In the genomic region with DNA sequence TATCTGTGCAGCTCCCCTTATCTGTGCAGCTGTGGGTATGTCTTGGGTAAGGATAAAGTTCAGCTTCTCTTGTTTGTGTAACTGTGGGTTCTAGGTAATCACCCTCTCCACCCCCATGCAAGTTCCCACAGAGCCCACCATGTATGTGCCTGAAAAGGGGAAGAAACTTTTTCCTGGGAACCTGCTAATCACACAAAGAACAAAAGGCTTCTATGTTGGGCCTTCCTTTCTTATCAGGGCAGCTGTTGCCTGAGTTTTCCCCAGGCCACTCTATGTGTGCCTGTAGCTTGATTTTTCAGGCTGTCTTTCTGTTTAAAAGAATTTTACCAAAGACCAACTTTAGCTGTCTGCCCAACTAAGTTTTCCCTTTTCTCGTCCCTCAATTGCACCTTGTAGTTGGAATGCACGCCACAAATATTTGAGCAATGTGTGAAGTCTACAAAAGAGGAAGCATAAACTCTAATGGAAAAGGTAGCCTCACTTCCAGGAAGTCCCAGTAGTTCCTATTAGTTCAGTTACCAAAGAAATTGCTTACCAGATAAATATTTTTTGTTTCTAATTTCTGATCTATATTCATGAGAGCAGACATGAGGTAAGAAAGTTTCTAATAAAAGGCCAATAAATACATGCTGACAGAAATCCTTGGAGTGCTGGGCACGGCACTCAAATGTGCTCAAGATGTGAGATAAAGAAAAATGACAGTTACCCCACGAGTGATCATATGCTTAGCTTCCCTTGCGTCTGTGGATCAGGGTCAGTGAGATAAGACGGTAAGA, we compare ENCODE assay signal across 1 cellular context.
TF ChIP-seq lines count a peak whose summit lies in the region.

No MANE protein-coding gene starts in this region.

TF ChIP-seq in HepG2, 621 proteins besides CTCF, POLR2A, EP300 and RAD21 (continued from another document and continues in another):
- no peak for TF ChIP-seq ZFP82 (CRISPR knock-in tag; IDR thresholded peaks at IDR 0.05; ENCODE audit: borderline replicate concordance)
- TF ChIP-seq ZNF772 (CRISPR knock-in tag; IDR thresholded peaks at IDR 0.05), result no peak
- no peak for TF ChIP-seq ZNF256 (CRISPR knock-in tag; conservative IDR thresholded peaks at IDR 0.05)
- no peak for TF ChIP-seq NKX3-1 (CRISPR knock-in tag; IDR thresholded peaks at IDR 0.05)
- no peak for TF ChIP-seq ZNF709 (CRISPR knock-in tag; IDR thresholded peaks at IDR 0.05)
- no peak for TF ChIP-seq SOX6 (IDR thresholded peaks at IDR 0.05)
- peak; percentile 61 for TF ChIP-seq SOX6 (CRISPR knock-in tag; IDR thresholded peaks at IDR 0.05)
- no peak for TF ChIP-seq FOXA1 (IDR thresholded peaks at IDR 0.05)
- peak; percentile 26; the same call in 1 of the 2 replicates for TF ChIP-seq FOXA1 (CRISPR knock-in tag; IDR thresholded peaks at IDR 0.05)
- TF ChIP-seq ZNF33A (CRISPR knock-in tag; IDR thresholded peaks at IDR 0.05; ENCODE audit: borderline replicate concordance), result no peak
- peak; percentile 47 for TF ChIP-seq GATAD2A (CRISPR knock-in tag; IDR thresholded peaks at IDR 0.05)
- no peak for TF ChIP-seq ZNF260 (CRISPR knock-in tag; IDR thresholded peaks at IDR 0.05; ENCODE audit: borderline replicate concordance, low read depth)
- peak; percentile 42 for TF ChIP-seq ASH2L (IDR thresholded peaks at IDR 0.05; ENCODE audit: insufficient read length, low read depth, low read length)
- TF ChIP-seq ZNF432 (CRISPR knock-in tag; IDR thresholded peaks at IDR 0.05; ENCODE audit: borderline replicate concordance), result no peak
- TF ChIP-seq, protein P1, sequence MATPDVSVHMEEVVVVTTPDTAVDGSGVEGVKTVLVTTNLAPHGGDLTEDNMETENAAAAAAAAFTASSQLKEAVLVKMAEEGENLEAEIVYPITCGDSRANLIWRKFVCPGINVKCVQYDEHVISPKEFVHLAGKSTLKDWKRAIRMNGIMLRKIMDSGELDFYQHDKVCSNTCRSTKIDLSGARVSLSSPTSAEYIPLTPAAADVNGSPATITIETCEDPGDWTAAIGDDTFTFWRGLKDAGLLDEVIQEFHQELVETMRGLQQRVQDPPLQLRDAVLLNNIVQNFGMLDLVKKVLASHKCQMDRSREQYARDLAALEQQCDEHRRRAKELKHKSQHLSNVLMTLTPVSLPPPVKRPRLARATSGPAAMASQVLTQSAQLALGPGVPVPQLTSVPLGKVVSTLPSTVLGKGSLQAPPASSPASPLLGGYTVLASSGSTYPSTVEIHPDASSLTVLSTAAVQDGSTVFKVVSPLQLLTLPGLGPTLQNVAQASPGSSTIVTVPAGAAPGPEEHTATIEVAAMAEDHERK (CRISPR knock-in tag; IDR thresholded peaks at IDR 0.05; ENCODE audit: low read depth), result no peak
- no peak for TF ChIP-seq ZNF589 (CRISPR knock-in tag; conservative IDR thresholded peaks at IDR 0.05)
- no peak for TF ChIP-seq TARDBP (CRISPR knock-in tag; IDR thresholded peaks at IDR 0.05)
- TF ChIP-seq NR2F6 (IDR thresholded peaks at IDR 0.05), result peak; percentile 5; the same call in 1 of the 2 replicates
- TF ChIP-seq NR2F6 (CRISPR knock-in tag; IDR thresholded peaks at IDR 0.05), result no peak
- no peak for TF ChIP-seq DNMT1 (CRISPR knock-in tag; IDR thresholded peaks at IDR 0.05)
- TF ChIP-seq, protein P2, sequence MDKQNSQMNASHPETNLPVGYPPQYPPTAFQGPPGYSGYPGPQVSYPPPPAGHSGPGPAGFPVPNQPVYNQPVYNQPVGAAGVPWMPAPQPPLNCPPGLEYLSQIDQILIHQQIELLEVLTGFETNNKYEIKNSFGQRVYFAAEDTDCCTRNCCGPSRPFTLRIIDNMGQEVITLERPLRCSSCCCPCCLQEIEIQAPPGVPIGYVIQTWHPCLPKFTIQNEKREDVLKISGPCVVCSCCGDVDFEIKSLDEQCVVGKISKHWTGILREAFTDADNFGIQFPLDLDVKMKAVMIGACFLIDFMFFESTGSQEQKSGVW (CRISPR knock-in tag; IDR thresholded peaks at IDR 0.05; ENCODE audit: borderline replicate concordance), result no peak
- no peak for TF ChIP-seq SOX13 (IDR thresholded peaks at IDR 0.05)
- TF ChIP-seq SOX13 (CRISPR knock-in tag; conservative IDR thresholded peaks at IDR 0.05 in 1 of 2, IDR thresholded peaks at IDR 0.05 in 1 of 2), result peak in 1 of 2 experiments; percentile 69; a peak in 2 of 4 replicates
- no peak for TF ChIP-seq CBX5 (CRISPR knock-in tag; IDR thresholded peaks at IDR 0.05; ENCODE audit: borderline replicate concordance)
- no peak for TF ChIP-seq ZNF782 (CRISPR knock-in tag; IDR thresholded peaks at IDR 0.05; ENCODE audit: borderline replicate concordance)
- no peak for TF ChIP-seq SATB2 (CRISPR knock-in tag; IDR thresholded peaks at IDR 0.05)
- TF ChIP-seq, protein P3, sequence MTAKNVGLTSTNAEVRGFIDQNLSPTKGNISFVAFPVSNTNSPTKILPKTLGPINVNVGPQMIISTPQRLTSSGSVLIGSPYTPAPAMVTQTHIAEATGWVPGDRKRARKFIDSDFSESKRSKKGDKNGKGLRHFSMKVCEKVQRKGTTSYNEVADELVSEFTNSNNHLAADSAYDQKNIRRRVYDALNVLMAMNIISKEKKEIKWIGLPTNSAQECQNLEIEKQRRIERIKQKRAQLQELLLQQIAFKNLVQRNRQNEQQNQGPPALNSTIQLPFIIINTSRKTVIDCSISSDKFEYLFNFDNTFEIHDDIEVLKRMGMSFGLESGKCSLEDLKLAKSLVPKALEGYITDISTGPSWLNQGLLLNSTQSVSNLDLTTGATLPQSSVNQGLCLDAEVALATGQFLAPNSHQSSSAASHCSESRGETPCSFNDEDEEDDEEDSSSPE (CRISPR knock-in tag; IDR thresholded peaks at IDR 0.05), result no peak
- no peak for TF ChIP-seq GABPB1 (CRISPR knock-in tag; IDR thresholded peaks at IDR 0.05)
- TF ChIP-seq, protein P4, sequence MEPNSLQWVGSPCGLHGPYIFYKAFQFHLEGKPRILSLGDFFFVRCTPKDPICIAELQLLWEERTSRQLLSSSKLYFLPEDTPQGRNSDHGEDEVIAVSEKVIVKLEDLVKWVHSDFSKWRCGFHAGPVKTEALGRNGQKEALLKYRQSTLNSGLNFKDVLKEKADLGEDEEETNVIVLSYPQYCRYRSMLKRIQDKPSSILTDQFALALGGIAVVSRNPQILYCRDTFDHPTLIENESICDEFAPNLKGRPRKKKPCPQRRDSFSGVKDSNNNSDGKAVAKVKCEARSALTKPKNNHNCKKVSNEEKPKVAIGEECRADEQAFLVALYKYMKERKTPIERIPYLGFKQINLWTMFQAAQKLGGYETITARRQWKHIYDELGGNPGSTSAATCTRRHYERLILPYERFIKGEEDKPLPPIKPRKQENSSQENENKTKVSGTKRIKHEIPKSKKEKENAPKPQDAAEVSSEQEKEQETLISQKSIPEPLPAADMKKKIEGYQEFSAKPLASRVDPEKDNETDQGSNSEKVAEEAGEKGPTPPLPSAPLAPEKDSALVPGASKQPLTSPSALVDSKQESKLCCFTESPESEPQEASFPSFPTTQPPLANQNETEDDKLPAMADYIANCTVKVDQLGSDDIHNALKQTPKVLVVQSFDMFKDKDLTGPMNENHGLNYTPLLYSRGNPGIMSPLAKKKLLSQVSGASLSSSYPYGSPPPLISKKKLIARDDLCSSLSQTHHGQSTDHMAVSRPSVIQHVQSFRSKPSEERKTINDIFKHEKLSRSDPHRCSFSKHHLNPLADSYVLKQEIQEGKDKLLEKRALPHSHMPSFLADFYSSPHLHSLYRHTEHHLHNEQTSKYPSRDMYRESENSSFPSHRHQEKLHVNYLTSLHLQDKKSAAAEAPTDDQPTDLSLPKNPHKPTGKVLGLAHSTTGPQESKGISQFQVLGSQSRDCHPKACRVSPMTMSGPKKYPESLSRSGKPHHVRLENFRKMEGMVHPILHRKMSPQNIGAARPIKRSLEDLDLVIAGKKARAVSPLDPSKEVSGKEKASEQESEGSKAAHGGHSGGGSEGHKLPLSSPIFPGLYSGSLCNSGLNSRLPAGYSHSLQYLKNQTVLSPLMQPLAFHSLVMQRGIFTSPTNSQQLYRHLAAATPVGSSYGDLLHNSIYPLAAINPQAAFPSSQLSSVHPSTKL (CRISPR knock-in tag; IDR thresholded peaks at IDR 0.05), result peak; percentile 17; the same call in 1 of the 2 replicates
- TF ChIP-seq, protein P5, sequence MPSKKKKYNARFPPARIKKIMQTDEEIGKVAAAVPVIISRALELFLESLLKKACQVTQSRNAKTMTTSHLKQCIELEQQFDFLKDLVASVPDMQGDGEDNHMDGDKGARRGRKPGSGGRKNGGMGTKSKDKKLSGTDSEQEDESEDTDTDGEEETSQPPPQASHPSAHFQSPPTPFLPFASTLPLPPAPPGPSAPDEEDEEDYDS (CRISPR knock-in tag; IDR thresholded peaks at IDR 0.05), result no peak
- TF ChIP-seq, protein P6, sequence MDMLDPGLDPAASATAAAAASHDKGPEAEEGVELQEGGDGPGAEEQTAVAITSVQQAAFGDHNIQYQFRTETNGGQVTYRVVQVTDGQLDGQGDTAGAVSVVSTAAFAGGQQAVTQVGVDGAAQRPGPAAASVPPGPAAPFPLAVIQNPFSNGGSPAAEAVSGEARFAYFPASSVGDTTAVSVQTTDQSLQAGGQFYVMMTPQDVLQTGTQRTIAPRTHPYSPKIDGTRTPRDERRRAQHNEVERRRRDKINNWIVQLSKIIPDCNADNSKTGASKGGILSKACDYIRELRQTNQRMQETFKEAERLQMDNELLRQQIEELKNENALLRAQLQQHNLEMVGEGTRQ (IDR thresholded peaks at IDR 0.05; ENCODE audit: low read depth, low read length), result no peak
- TF ChIP-seq, protein P6 (CRISPR knock-in tag; IDR thresholded peaks at IDR 0.05; ENCODE audit: borderline replicate concordance), result no peak
- TF ChIP-seq ZNF292 (CRISPR knock-in tag; IDR thresholded peaks at IDR 0.05; ENCODE audit: borderline replicate concordance, low read depth), result 0 out of 2 replicates have a peak, but pooled peaks have one; percentile 26
- no peak for TF ChIP-seq FOXO1 (CRISPR knock-in tag; IDR thresholded peaks at IDR 0.05)
- TF ChIP-seq ZNF484 (CRISPR knock-in tag; IDR thresholded peaks at IDR 0.05; ENCODE audit: borderline replicate concordance, low read depth), result no peak
- TF ChIP-seq STAG1 (CRISPR knock-in tag; IDR thresholded peaks at IDR 0.05), result no peak
- TF ChIP-seq ETV5 (CRISPR knock-in tag; IDR thresholded peaks at IDR 0.05; ENCODE audit: borderline replicate concordance), result no peak
- TF ChIP-seq ZNF720 (CRISPR knock-in tag; IDR thresholded peaks at IDR 0.05), result no peak
- TF ChIP-seq ZNF496 (CRISPR knock-in tag; IDR thresholded peaks at IDR 0.05; ENCODE audit: insufficient replicate concordance), result no peak
- no peak for TF ChIP-seq ATAD3A (CRISPR knock-in tag; IDR thresholded peaks at IDR 0.05)
- peak; percentile 59; the same call in 1 of the 2 replicates for TF ChIP-seq NCOA2 (CRISPR knock-in tag; IDR thresholded peaks at IDR 0.05)
- no peak for TF ChIP-seq ZNF572 (CRISPR knock-in tag; IDR thresholded peaks at IDR 0.05)
- TF ChIP-seq, protein P7, sequence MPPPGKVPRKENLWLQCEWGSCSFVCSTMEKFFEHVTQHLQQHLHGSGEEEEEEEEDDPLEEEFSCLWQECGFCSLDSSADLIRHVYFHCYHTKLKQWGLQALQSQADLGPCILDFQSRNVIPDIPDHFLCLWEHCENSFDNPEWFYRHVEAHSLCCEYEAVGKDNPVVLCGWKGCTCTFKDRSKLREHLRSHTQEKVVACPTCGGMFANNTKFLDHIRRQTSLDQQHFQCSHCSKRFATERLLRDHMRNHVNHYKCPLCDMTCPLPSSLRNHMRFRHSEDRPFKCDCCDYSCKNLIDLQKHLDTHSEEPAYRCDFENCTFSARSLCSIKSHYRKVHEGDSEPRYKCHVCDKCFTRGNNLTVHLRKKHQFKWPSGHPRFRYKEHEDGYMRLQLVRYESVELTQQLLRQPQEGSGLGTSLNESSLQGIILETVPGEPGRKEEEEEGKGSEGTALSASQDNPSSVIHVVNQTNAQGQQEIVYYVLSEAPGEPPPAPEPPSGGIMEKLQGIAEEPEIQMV (CRISPR knock-in tag; IDR thresholded peaks at IDR 0.05; ENCODE audit: low read depth), result no peak
- TF ChIP-seq ZNF792 (CRISPR knock-in tag; IDR thresholded peaks at IDR 0.05), result no peak
- TF ChIP-seq, protein P8, sequence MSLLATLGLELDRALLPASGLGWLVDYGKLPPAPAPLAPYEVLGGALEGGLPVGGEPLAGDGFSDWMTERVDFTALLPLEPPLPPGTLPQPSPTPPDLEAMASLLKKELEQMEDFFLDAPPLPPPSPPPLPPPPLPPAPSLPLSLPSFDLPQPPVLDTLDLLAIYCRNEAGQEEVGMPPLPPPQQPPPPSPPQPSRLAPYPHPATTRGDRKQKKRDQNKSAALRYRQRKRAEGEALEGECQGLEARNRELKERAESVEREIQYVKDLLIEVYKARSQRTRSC (CRISPR knock-in tag; IDR thresholded peaks at IDR 0.05; ENCODE audit: low read depth), result no peak
- no peak for TF ChIP-seq TMF1 (CRISPR knock-in tag; IDR thresholded peaks at IDR 0.05; ENCODE audit: low read depth)
- TF ChIP-seq U2AF1 (optimal IDR thresholded peaks at IDR 0.05; ENCODE audit: low read depth, low read length), result no peak
- TF ChIP-seq, protein P9, sequence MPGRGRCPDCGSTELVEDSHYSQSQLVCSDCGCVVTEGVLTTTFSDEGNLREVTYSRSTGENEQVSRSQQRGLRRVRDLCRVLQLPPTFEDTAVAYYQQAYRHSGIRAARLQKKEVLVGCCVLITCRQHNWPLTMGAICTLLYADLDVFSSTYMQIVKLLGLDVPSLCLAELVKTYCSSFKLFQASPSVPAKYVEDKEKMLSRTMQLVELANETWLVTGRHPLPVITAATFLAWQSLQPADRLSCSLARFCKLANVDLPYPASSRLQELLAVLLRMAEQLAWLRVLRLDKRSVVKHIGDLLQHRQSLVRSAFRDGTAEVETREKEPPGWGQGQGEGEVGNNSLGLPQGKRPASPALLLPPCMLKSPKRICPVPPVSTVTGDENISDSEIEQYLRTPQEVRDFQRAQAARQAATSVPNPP (CRISPR knock-in tag; IDR thresholded peaks at IDR 0.05), result no peak
- TF ChIP-seq HDAC2 (CRISPR knock-in tag; IDR thresholded peaks at IDR 0.05), result peak; percentile 55; the same call in 1 of the 2 replicates
- no peak for TF ChIP-seq EED (CRISPR knock-in tag; IDR thresholded peaks at IDR 0.05)
- peak; percentile 69; the same call in 1 of the 2 replicates for TF ChIP-seq ZBTB7B (CRISPR knock-in tag; IDR thresholded peaks at IDR 0.05)
- TF ChIP-seq BRCA1 (CRISPR knock-in tag; IDR thresholded peaks at IDR 0.05), result no peak
